Comparison of ENCODE assay signal across 1 cellular context in the genomic region with DNA sequence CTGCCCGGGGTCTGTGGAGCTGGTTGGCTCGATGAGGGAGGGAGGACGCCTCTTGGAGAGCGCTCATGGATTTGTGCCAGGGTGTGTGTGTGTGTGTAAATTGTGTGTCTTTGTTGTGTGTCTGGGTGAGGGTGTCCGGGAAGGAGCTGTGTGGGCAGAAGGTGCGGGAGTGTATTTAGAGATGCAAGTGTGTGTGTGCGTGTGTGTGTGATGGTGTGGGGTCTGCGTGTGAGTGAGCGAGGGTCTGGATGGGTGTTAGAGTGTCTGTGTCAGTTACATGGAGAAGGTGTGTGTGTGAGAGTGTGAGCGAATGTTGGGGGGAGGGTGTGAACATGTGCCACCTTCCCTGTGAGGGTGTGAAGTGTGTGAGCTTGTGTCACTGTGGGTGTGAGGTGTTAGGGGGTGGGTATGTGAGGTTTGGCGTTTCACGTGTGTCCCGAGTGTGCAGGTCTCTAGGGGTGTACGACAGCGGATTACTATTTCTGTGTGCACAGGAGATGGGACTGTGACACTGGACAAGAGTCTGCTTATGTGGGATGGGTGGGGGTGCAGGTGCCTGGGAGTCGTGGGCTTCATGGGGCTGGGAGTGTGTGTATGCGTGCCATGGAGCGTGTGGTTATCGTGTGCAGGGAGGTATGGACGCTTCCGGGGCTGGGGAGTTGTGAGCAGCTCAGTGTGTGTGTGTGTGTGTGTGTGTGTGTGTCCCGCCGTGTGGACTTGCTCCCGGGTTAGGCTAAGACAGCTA.
A peak's percentile ranks its signal among the peaks of the same experiment; 100 is the strongest.
TF ChIP-seq lines count a peak whose summit lies in the region.

No MANE protein-coding gene starts in this region.

TF ChIP-seq in H1, 55 proteins besides CTCF, POLR2A, EP300 and RAD21:
- TF ChIP-seq, protein P1, sequence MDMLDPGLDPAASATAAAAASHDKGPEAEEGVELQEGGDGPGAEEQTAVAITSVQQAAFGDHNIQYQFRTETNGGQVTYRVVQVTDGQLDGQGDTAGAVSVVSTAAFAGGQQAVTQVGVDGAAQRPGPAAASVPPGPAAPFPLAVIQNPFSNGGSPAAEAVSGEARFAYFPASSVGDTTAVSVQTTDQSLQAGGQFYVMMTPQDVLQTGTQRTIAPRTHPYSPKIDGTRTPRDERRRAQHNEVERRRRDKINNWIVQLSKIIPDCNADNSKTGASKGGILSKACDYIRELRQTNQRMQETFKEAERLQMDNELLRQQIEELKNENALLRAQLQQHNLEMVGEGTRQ (IDR thresholded peaks at IDR 0.05; ENCODE audit: low read length) = no peak
- TF ChIP-seq, protein P2, sequence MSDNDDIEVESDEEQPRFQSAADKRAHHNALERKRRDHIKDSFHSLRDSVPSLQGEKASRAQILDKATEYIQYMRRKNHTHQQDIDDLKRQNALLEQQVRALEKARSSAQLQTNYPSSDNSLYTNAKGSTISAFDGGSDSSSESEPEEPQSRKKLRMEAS (IDR thresholded peaks at IDR 0.05) = peak; percentile 12; the same call in 1 of the 2 replicates
- TF ChIP-seq EZH2 (IDR thresholded peaks at IDR 0.05; ENCODE audit: low read depth, low read length, severe bottlenecking) (peak; percentile 67), SUZ12 (IDR thresholded peaks at IDR 0.05; ENCODE audit: low read length) (0 out of 2 replicates have a peak, but pooled peaks have one; percentile 57)
TF ChIP-seq in H1: peak in this region for 3.
